ENCODE assay signal across 14 cellular contexts in genomic region chr7:143331179-143331825, GRCh38. TPM values are rescaled to one million over a fixed set of nuclear protein-coding genes. Genes with fewer than 3 reads are reported as not detected.
A peak's percentile ranks its signal among the peaks of the same experiment; 100 is the strongest.
DNase-seq lines count a peak whose midpoint lies in the region; ATAC-seq, FAIRE-seq and TF ChIP-seq lines count a peak whose summit lies in the region.
"Had no signal": no experiment of that assay in that cellular context is flagged by ENCODE, and none has a peak within 500 bp of the region (broad histone marks: within the 10 kb centered on the region; RNA-seq: fewer than 3 reads in every experiment).

No MANE protein-coding gene starts in this region.

- H3K27ac ChIP-seq in epithelial cell of prostate, result peak overlapping the region; percentile 76
- no peak overlapping the region for H3K27ac ChIP-seq in pancreas
- H3K27ac ChIP-seq: heart right ventricle, HL-60, SJCRH30, tibial artery had no signal

- no peaks in the 10 kb centered on the region for H3K9me3 ChIP-seq in pancreas
- H3K9me3 ChIP-seq: HAP-1, heart right ventricle, SJCRH30, tibial artery had no signal

- FAIRE-seq in pancreas (lab: Jason Lieb, UNC), result no peak

- intact Hi-C loops in pancreas (cut with DNase I), result no loop called here

- no peaks in the 10 kb centered on the region for H3K4me1 ChIP-seq in pancreas
- H3K4me1 ChIP-seq: HAP-1, SJCRH30, tibial artery had no signal

- no peaks in the 10 kb centered on the region for H3K27me3 ChIP-seq in pancreas
- H3K27me3 ChIP-seq: SJCRH30, tibial artery had no signal

- TF ChIP-seq CTCF in pancreas (IDR thresholded peaks at IDR 0.05), result no peak

- H3K4me3 ChIP-seq in pancreas, result no peak overlapping the region
- H3K4me3 ChIP-seq: HAP-1, heart right ventricle, SJCRH30, tibial artery had no signal

- H3K36me3 ChIP-seq in pancreas, result no peaks in the 10 kb centered on the region
- H3K36me3 ChIP-seq: HAP-1, heart right ventricle, SJCRH30, tibial artery had no signal

- peak in 3 of 4 donors; percentile 17 to 84 (median 53) for ATAC-seq in pancreas

- WGBS in pancreas, 2 donors, result 84 to 86% methylated on average over 8 of the region's 8 CpGs

- DNase-seq in Caki2 (ENCODE audit: low read depth), result peak; percentile 17
- DNase-seq in MV-4-11 (lab: John Stamatoyannopoulos, UW), result peak; percentile 85
- peak; percentile 85 for DNase-seq in epithelial cell of prostate (ENCODE audit: low read depth, low spot score)
- DNase-seq in pancreas, result no peak
- no peak for DNase-seq in stimulated activated CD4-positive, alpha-beta T cell treated with anti-CD3 and anti-CD28 coated beads, Interleukin-12 subunit alpha, Interleukin-12 subunit beta, amount 100 ng/mL, for 4 hours
- DNase-seq in NCI-H2171 treated with DMSO at 0.1 percent for 48 hours (lab: John Stamatoyannopoulos, UW), result no peak
- DNase-seq in activated T-cell treated with anti-CD3 and anti-CD28 coated beads, Interleukin-2, amount 50 U/mL, for 1 hour, result no peak
- no peak for DNase-seq in NCI-H82 treated with DMSO at 0.1 percent for 48 hours (lab: John Stamatoyannopoulos, UW; ENCODE audit: unreplicated experiment)
- DNase-seq: activated CD4-positive, alpha-beta memory T cell treated with anti-CD3 and anti-CD28 coated beads, Interleukin-2, amount 10 ng/mL, durations not matched to agents 7 days and 5 days; heart right ventricle; SJCRH30; tibial artery had no signal

- in situ Hi-C loops in Caki2 (cut with HindIII; ENCODE audit: low pct_unique_long_range_greater_than_20kb, low sequenced_read_pairs), result no loop called here

RNA-seq across cellular contexts. Expression of gene CLCN1, which starts 15.4 kb away (rescaled TPM):
- total RNA-seq in Caki2 (2014; rRNA removed; shearing (Covaris generic); ENCODE audit: low replicate concordance), result not detected in 2 replicates
- under 1 TPM in 1 of 6 donors, not detected in 5; 0.06 TPM for total RNA-seq in pancreas
- polyA plus RNA-seq in pancreas, result under 1 TPM in 1 of 2 donors, not detected in 1; 0.05 TPM
- total RNA-seq: heart right ventricle, SJCRH30 had no signal

RNA-seq across cellular contexts. Expression of gene FAM131B, which starts 31.2 kb away (rescaled TPM):
- total RNA-seq in Caki2 (2014; rRNA removed; shearing (Covaris generic); ENCODE audit: low replicate concordance), result 0.03 TPM in 1 of 2 replicates, not detected in the other
- total RNA-seq in pancreas, result under 1 TPM; 0.05 to 0.25 (median 0.15) TPM
- under 1 TPM; 0.08 to 0.09 TPM for polyA plus RNA-seq in pancreas

RNA-seq across cellular contexts. Expression of gene CASP2, which starts 43.2 kb away (rescaled TPM):
- 5.6 and 11.9 TPM in 2 replicates for total RNA-seq in Caki2 (2014; rRNA removed; shearing (Covaris generic); ENCODE audit: low replicate concordance)
- 10 to 100 TPM in 3 of 6 donors, 1 to 10 TPM in 3; 7.6 to 19.7 (median 10.6) TPM for total RNA-seq in pancreas
- 1 to 10 TPM; 4.2 to 6.2 TPM for polyA plus RNA-seq in pancreas

RNA-seq across cellular contexts. Expression of gene TMEM139, which starts 46.5 kb away (rescaled TPM):
- total RNA-seq in Caki2 (2014; rRNA removed; shearing (Covaris generic); ENCODE audit: low replicate concordance), result 79.0 and 102 TPM in 2 replicates
- 10 to 100 TPM in 1 of 6 donors, 1 to 10 TPM in 5; 4.2 to 17.3 (median 6.2) TPM for total RNA-seq in pancreas
- polyA plus RNA-seq in pancreas, result 10 to 100 TPM; 13.7 to 14.4 TPM

RNA-seq across cellular contexts. Expression of gene ZYX, which starts 49.8 kb away (rescaled TPM):
- total RNA-seq in Caki2 (2014; rRNA removed; shearing (Covaris generic); ENCODE audit: low replicate concordance), result 23.2 and 41.3 TPM in 2 replicates
- 10 to 100 TPM; 29.1 to 73.8 (median 38.4) TPM for total RNA-seq in pancreas
- polyA plus RNA-seq in pancreas, result 10 to 100 TPM; 57.6 to 63.1 TPM

Comparison
In these comparisons a context has a peak if more than half of its experiments do, and no peak if none do; other contexts are left out.
1. DNase-seq: peak in Caki2 (single experiment), MV-4-11 (single experiment) and epithelial cell of prostate (single experiment); none in pancreas (0 of 6), stimulated activated CD4-positive, alpha-beta T cell treated with anti-CD3 and anti-CD28 coated beads, Interleukin-12 subunit alpha, Interleukin-12 subunit beta, amount 100 ng/mL, for 4 hours (single experiment), NCI-H2171 treated with DMSO at 0.1 percent for 48 hours (single experiment), activated T-cell treated with anti-CD3 and anti-CD28 coated beads, Interleukin-2, amount 50 U/mL, for 1 hour (single experiment) and NCI-H82 treated with DMSO at 0.1 percent for 48 hours (single experiment).